8 cellular contexts compared by ENCODE assay signal in genomic region chr20:31560094-31560899, GRCh38. TPM values are rescaled to one million over a fixed set of nuclear protein-coding genes. Genes with fewer than 3 reads are reported as not detected.
A peak's percentile ranks its signal among the peaks of the same experiment; 100 is the strongest.
DNase-seq lines count a peak whose midpoint lies in the region; ATAC-seq and TF ChIP-seq lines count a peak whose summit lies in the region.

No MANE protein-coding gene starts in this region.

- peaks cover 70% of the 10 kb centered on the region for H3K36me3 Mint-ChIP-seq in MCF 10A (ENCODE audit: insufficient read depth, unreplicated experiment)

- no peaks in the 10 kb centered on the region for H3K9me3 Mint-ChIP-seq in MCF 10A (ENCODE audit: unreplicated experiment)

- no peaks in the 10 kb centered on the region for H3K27me3 Mint-ChIP-seq in MCF 10A (ENCODE audit: insufficient read depth, unreplicated experiment)

- H3K4me1 Mint-ChIP-seq in MCF 10A (ENCODE audit: insufficient read depth, unreplicated experiment) = peaks cover 30% of the 10 kb centered on the region

- ATAC-seq in GM18502 (IDR thresholded peaks at IDR 0.05; ENCODE audit: poor library complexity, unreplicated experiment) (peak; percentile 45), GM21447 (IDR thresholded peaks at IDR 0.05; ENCODE audit: unreplicated experiment) (no peak)

- H3K27ac ChIP-seq in AG04450 (ENCODE audit: low read depth, low read length) (peak overlapping the region; percentile 99), VCaP (peak overlapping the region; percentile 22; the same call in 1 of the 2 replicates)

- TF ChIP-seq CTCF in AG04450 (IDR thresholded peaks at IDR 0.05; ENCODE audit: low read depth, low read length) (peak; percentile 94), VCaP (conservative IDR thresholded peaks at IDR 0.05) (peak; percentile 96), MCF 10A (IDR thresholded peaks at IDR 0.05; ENCODE audit: unreplicated experiment) (peak; percentile 94)

- no peak overlapping the region for H3K4me3 ChIP-seq in AG04450 (ENCODE audit: low read depth, low read length)

- DNase-seq in AG04450 (ENCODE audit: low read depth, low spot score) (peak; percentile 62), NCI-H146 (lab: John Stamatoyannopoulos, UW) (peak; percentile 69), MCF 10A (ENCODE audit: unreplicated experiment) (peak; percentile 87), iris pigment epithelial cell (ENCODE audit: low read depth) (peak; percentile 91)
- peak; percentile 45 to 58 (median 53) for DNase-seq in stimulated activated CD4-positive, alpha-beta T cell treated with anti-CD3 and anti-CD28 coated beads, Interleukin-1b, Interleukin-23, amount 100 ng/mL, for 24 hours (ENCODE audit: low read depth in 4 of 4, low spot score in 1 of 4)

- peak overlapping the region; percentile 45 for H3K4me3 Mint-ChIP-seq in MCF 10A (ENCODE audit: unreplicated experiment)

- intact Hi-C loops in MCF 10A (cut with micrococcal nuclease) = loop anchor here (1.0 to 2.0 kb wide), 2 partner anchors 45 to 52 kb away; partner anchors contain the start of gene HM13

- no peaks in the 10 kb centered on the region for H3K9me3 ChIP-seq in AG04450 (ENCODE audit: control insufficient read depth, insufficient read depth, low read length)

- no TSS peak for BruUV-seq in MCF 10A (replicated peaks; lab: Mats Ljungman, UMichigan)

- POLR2A ChIA-PET in AG04450 (lab: Yijun Ruan, JAX) = interaction anchor here (0.6 to 4.4 kb wide), 13 partner anchors 9 to 163 kb away, joined by 3 to 55 read pairs (median 6); partner anchors contain the start of gene ID1
- POLR2A ChIA-PET in MCF 10A (lab: Yijun Ruan, JAX) = interaction anchor here (0.5 to 30.6 kb wide), 24 partner anchors 9 to 1031 kb away, joined by 3 to 1321 read pairs (median 6); partner anchors contain the start of genes BCL2L1, ID1 and TPX2

- H3K27ac Mint-ChIP-seq in MCF 10A (ENCODE audit: low read depth, unreplicated experiment) = peak overlapping the region; percentile 85

- CTCF ChIA-PET in AG04450 (lab: Charles Lee) = interaction anchor here (0.6 to 23.4 kb wide), 26 partner anchors 8 to 163 kb away, joined by 3 to 1107 read pairs (median 5); partner anchors contain the start of genes BCL2L1 and ID1
- CTCF ChIA-PET in MCF 10A (lab: Yijun Ruan, JAX) = interaction anchor here (0.5 to 31.0 kb wide), 28 partner anchors 11 to 596 kb away, joined by 3 to 1902 read pairs (median 8); partner anchors contain the start of genes BCL2L1 and ID1

- no peaks in the 10 kb centered on the region for H3K27me3 ChIP-seq in AG04450 (ENCODE audit: control insufficient read depth, insufficient read depth, low read length)

RNA-seq across cellular contexts. Expression of gene ID1, which starts 44.8 kb away (rescaled TPM):
- 7.8 and 11.1 TPM in 2 replicates for polyA plus RNA-seq in AG04450 (2011; rRNA removed)
- polyA minus RNA-seq in AG04450 (2011; rRNA and poly(A)+ RNA removed) = 7.1 and 9.5 TPM in 2 replicates
- total RNA-seq in MCF 10A (2022) = 35.7 and 38.4 TPM in 2 replicates

RNA-seq across cellular contexts. Expression of gene HM13, which starts 46.1 kb away (rescaled TPM):
- polyA plus RNA-seq in AG04450 (2011; rRNA removed) = 167 and 203 TPM in 2 replicates
- polyA minus RNA-seq in AG04450 (2011; rRNA and poly(A)+ RNA removed) = 155 and 196 TPM in 2 replicates
- 276 and 338 TPM in 2 replicates for total RNA-seq in MCF 10A (2022)
